In the genomic region with DNA sequence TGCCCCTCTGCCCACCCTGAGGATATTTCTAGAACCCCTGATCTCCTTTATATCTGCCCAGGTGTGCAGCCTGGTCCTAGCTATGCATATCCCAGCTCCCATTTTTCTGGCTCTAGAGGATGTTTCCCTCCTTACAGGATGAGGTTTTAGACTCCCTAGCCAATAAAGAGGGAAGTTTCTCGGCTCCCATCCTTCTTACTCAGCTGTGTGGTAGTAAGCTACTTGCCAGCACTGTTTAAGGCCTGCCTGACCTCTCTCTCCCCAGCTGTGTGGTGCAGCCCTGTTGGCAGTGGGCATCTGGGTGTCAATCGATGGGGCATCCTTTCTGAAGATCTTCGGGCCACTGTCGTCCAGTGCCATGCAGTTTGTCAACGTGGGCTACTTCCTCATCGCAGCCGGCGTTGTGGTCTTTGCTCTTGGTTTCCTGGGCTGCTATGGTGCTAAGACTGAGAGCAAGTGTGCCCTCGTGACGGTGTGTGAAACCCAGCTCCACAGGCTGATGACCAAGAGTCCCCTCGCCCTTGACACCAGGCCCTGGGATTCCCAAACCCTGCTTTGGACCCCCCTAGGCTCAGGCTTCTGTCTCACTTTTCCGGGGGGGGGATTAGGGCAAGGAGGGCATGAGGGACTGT, we compare ENCODE assay signal across 8 cellular contexts. TPM values are rescaled to one million over a fixed set of nuclear protein-coding genes. Genes with fewer than 3 reads are reported as not detected.
A peak's percentile ranks its signal among the peaks of the same experiment; 100 is the strongest.
DNase-seq lines count a peak whose midpoint lies in the region; ATAC-seq, FAIRE-seq and TF ChIP-seq lines count a peak whose summit lies in the region.

No MANE protein-coding gene starts in this region.

- no peak overlapping the region for H3K4me3 Mint-ChIP-seq in activated CD4-positive, alpha-beta T cell treated with anti-CD3 and anti-CD28 coated beads, Interleukin-2, amount 10 ng/mL, durations not matched to agents 24 days and 14 days

- no peak for TF ChIP-seq EP300 in HepG2 (IDR thresholded peaks at IDR 0.05; ENCODE audit: low read depth in 2 of 2, low read length in 2 of 2)
- no peak for TF ChIP-seq EP300 in HepG2 (CRISPR knock-in tag; IDR thresholded peaks at IDR 0.05; ENCODE audit: borderline replicate concordance)

- POLR2A ChIA-PET in HepG2 (lab: Yijun Ruan, JAX): interaction anchor here (1.2 to 3.3 kb wide), 6 partner anchors 9 to 63 kb away, joined by 3 to 24 read pairs (median 5); a partner anchor contains a TSS

- DNase-seq in activated CD4-positive, alpha-beta T cell treated with anti-CD3 and anti-CD28 coated beads, Interleukin-2, amount 10 ng/mL, durations not matched to agents 24 days and 14 days: no peak
- no peak for DNase-seq in activated CD4-positive, alpha-beta T cell treated with anti-CD3 and anti-CD28 coated beads, Interleukin-2, amount 50 U/mL, for 4 hours
- DNase-seq in SJSA1 (ENCODE audit: low read depth in 1 of 2, low spot score in 2 of 2) (no peak), HepG2 (ENCODE audit: low spot score) (no peak), thyroid gland (no peak), H54 (ENCODE audit: insufficient read length, low spot score) (no peak)

- intact Hi-C loops in activated CD4-positive, alpha-beta T cell treated with anti-CD3 and anti-CD28 coated beads, Interleukin-2, amount 10 ng/mL, durations not matched to agents 24 days and 14 days (cut with micrococcal nuclease): loop anchor here (2.0 kb wide), 1 partner anchor 39 kb away; no protein-coding TSS in a partner anchor
- intact Hi-C loops in HepG2 (cut with micrococcal nuclease; ENCODE audit: unreplicated experiment) (no loop called here), thyroid gland (cut with DNase I) (no loop called here)

- no peaks in the 10 kb centered on the region for H3K79me2 ChIP-seq in HepG2 (ENCODE audit: insufficient read depth, low read length)

- peaks cover 22% of the 10 kb centered on the region for H3K4me1 ChIP-seq in SJSA1 (replicated peaks)
- peaks cover 65% of the 10 kb centered on the region for H3K4me1 ChIP-seq in HepG2 (ENCODE audit: insufficient read depth, low read length)
- peaks cover 79 to 95% of the 10 kb centered on the region in 2 donors for H3K4me1 ChIP-seq in thyroid gland

- BruUV-seq in HepG2 (replicated peaks; lab: Mats Ljungman, UMichigan): no TSS peak

- no peak for TF ChIP-seq RAD21 in HepG2 (CRISPR knock-in tag; IDR thresholded peaks at IDR 0.05)

- H3K27me3 ChIP-seq in SJSA1 (replicated peaks) (no peaks in the 10 kb centered on the region), HepG2 (ENCODE audit: control insufficient read depth in 1 of 2, insufficient read depth in 2 of 2, low read length in 2 of 2) (no peaks in the 10 kb centered on the region), thyroid gland (no peaks in the 10 kb centered on the region)

- no peak overlapping the region for H3K9ac ChIP-seq in HepG2 (ENCODE audit: insufficient read depth, low read depth, low read length)

- no peaks in the 10 kb centered on the region for H3K9me3 Mint-ChIP-seq in activated CD4-positive, alpha-beta T cell treated with anti-CD3 and anti-CD28 coated beads, Interleukin-2, amount 10 ng/mL, durations not matched to agents 24 days and 14 days

- FAIRE-seq in HepG2 (lab: Jason Lieb, UNC) (no peak), H54 (lab: Jason Lieb, UNC) (no peak)

- H3K9me3 ChIP-seq in SJSA1 (replicated peaks): no peaks in the 10 kb centered on the region
- no peaks in the 10 kb centered on the region for H3K9me3 ChIP-seq in HepG2 (ENCODE audit: low read length)
- H3K9me3 ChIP-seq in thyroid gland: no peaks in the 10 kb centered on the region

- H3K27ac ChIP-seq in SJSA1 (peak overlapping the region; percentile 51), HepG2 (ENCODE audit: extremely low read length, insufficient read depth, low read length) (peak overlapping the region; percentile 71), thyroid gland (peak overlapping the region; percentile 91 to 98 (median 96))

- no peak for ATAC-seq in HepG2
- no peak for ATAC-seq in GM18498 (IDR thresholded peaks at IDR 0.05; ENCODE audit: unreplicated experiment)
- no peak for ATAC-seq in GM19328 (IDR thresholded peaks at IDR 0.05; ENCODE audit: unreplicated experiment)

- 96% methylated on average over 8 of the region's 12 CpGs for whole genome bisulfite sequencing in HepG2 (ENCODE audit: low lambda C conversion rate)
- 86% methylated on average over 5 to 6 of the region's 12 CpGs for WGBS in thyroid gland, 2 donors

- TF ChIP-seq CTCF in HepG2 (CRISPR knock-in tag; IDR thresholded peaks at IDR 0.05) (no peak), thyroid gland (IDR thresholded peaks at IDR 0.05) (no peak)

- peak overlapping the region; percentile 6 for H3K27ac Mint-ChIP-seq in activated CD4-positive, alpha-beta T cell treated with anti-CD3 and anti-CD28 coated beads, Interleukin-2, amount 10 ng/mL, durations not matched to agents 24 days and 14 days

- H3K36me3 ChIP-seq in SJSA1 (peaks cover 20% of the 10 kb centered on the region), HepG2 (replicated peaks in 1 of 2; ENCODE audit: control insufficient read depth in 1 of 2, insufficient read depth in 2 of 2, low read length in 2 of 2) (peaks cover 0 to 3% of the 10 kb centered on the region in 2 experiments; a peak in 1 of 5 replicates), thyroid gland (peaks cover 0 to under 1% of the 10 kb centered on the region in 2 donors)

- H3K27me3 Mint-ChIP-seq in activated CD4-positive, alpha-beta T cell treated with anti-CD3 and anti-CD28 coated beads, Interleukin-2, amount 10 ng/mL, durations not matched to agents 24 days and 14 days: no peaks in the 10 kb centered on the region

- in situ Hi-C loops in HepG2 (cut with HindIII; ENCODE audit: extremely low pct_ligation_motif_present, low pct_unique_long_range_greater_than_20kb): loop anchor here (5.0 kb wide), 1 partner anchor 38 kb away; no protein-coding TSS in a partner anchor

- H4K20me1 ChIP-seq in HepG2 (ENCODE audit: insufficient read depth, low read length): no peaks in the 10 kb centered on the region

- H3K4me1 Mint-ChIP-seq in activated CD4-positive, alpha-beta T cell treated with anti-CD3 and anti-CD28 coated beads, Interleukin-2, amount 10 ng/mL, durations not matched to agents 24 days and 14 days: peaks cover 17% of the 10 kb centered on the region

- peaks cover 6% of the 10 kb centered on the region for H3K36me3 Mint-ChIP-seq in activated CD4-positive, alpha-beta T cell treated with anti-CD3 and anti-CD28 coated beads, Interleukin-2, amount 10 ng/mL, durations not matched to agents 24 days and 14 days (ENCODE audit: low read depth)

- no peak for TF ChIP-seq POLR2A in HepG2 (IDR thresholded peaks at IDR 0.05; ENCODE audit: insufficient read depth in 1 of 2, low read depth in 2 of 2, low read length in 2 of 2)
- TF ChIP-seq POLR2A in thyroid gland (IDR thresholded peaks at IDR 0.05): no peak
- no peak for TF ChIP-seq POLR2A in H54 (IDR thresholded peaks at IDR 0.05; ENCODE audit: low read depth, low read length)

- H2AFZ ChIP-seq in HepG2 (ENCODE audit: low read length): no peak overlapping the region

- H3K4me3 ChIP-seq in SJSA1 (no peak overlapping the region), HepG2 (replicated peaks in 1 of 3; ENCODE audit: insufficient read depth in 1 of 3, low read depth in 2 of 3, low read length in 3 of 3) (peak overlapping the region in 1 of 3 experiments; percentile 20; a peak in 1 of 6 replicates), thyroid gland (replicated peaks in 1 of 3) (no peak overlapping the region)

- CTCF ChIA-PET in HepG2 (lab: Yijun Ruan, JAX; ENCODE audit: low intra/inter-chr PET ratio, low total read pairs): no interaction called here

- H3K4me2 ChIP-seq in HepG2 (ENCODE audit: low read depth, low read length): peak overlapping the region; percentile 59

RNA-seq across cellular contexts. Expression of a gene that starts 7.8 kb away (rescaled TPM):
- not detected in 2 replicates for total RNA-seq in activated CD4-positive, alpha-beta T cell treated with anti-CD3 and anti-CD28 coated beads, Interleukin-2, amount 10 ng/mL, durations not matched to agents 24 days and 14 days
- total RNA-seq in SJSA1 (2014; rRNA removed; shearing (Covaris generic)): not detected in 2 replicates
- total RNA-seq in HepG2 (2016; rRNA removed; fragmentation: Illumina TruSeq; extraction: Trizol) (not detected in 2 replicates), thyroid gland (not detected)
- not detected in 2 replicates for total RNA-seq in HepG2 (2016; cell fraction: cytosol; rRNA removed; fragmentation: Illumina TruSeq; extraction: Trizol; ENCODE audit: low read depth)
- total RNA-seq in HepG2 (2016; cell fraction: insoluble cytoplasmic fraction; rRNA removed; fragmentation: Illumina TruSeq; extraction: Trizol): not detected in 2 replicates
- not detected in 2 replicates for total RNA-seq in HepG2 (2016; cell fraction: membrane; rRNA removed; fragmentation: Illumina TruSeq; extraction: Trizol)
- not detected in 2 replicates for total RNA-seq in HepG2 (2016; cell fraction: nucleus; rRNA removed; fragmentation: Illumina TruSeq; extraction: Trizol)
- polyA plus RNA-seq in HepG2 (2011; rRNA removed): not detected in 2 replicates
- not detected in 2 replicates for polyA plus RNA-seq in HepG2 (2011; cell fraction: cytosol; rRNA removed)
- not detected in 2 replicates for polyA plus RNA-seq in HepG2 (2011; cell fraction: nucleus; rRNA removed)
- polyA plus RNA-seq in HepG2 (2012): not detected in 2 replicates
- not detected in 2 replicates for polyA plus RNA-seq in HepG2 (2016; cell fraction: cytosol; fragmentation: Illumina TruSeq; extraction: Trizol; ENCODE audit: low read depth)
- not detected in 2 replicates for polyA plus RNA-seq in HepG2 (2016; cell fraction: insoluble cytoplasmic fraction; fragmentation: Illumina TruSeq; extraction: Trizol; ENCODE audit: low read depth)
- polyA plus RNA-seq in HepG2 (2016; cell fraction: membrane; fragmentation: Illumina TruSeq; extraction: Trizol; ENCODE audit: low read depth): not detected in 2 replicates
- polyA plus RNA-seq in HepG2 (2016; cell fraction: nucleus; fragmentation: Illumina TruSeq; extraction: Trizol; ENCODE audit: insufficient read depth, low read depth): not detected in 2 replicates
- polyA minus RNA-seq in HepG2 (2011; rRNA and poly(A)+ RNA removed; ENCODE audit: low replicate concordance): not detected in 2 replicates
- polyA minus RNA-seq in HepG2 (2011; cell fraction: cytosol; rRNA and poly(A)+ RNA removed): not detected in 2 replicates
- polyA minus RNA-seq in HepG2 (2011; cell fraction: nucleus; rRNA and poly(A)+ RNA removed): not detected in 2 replicates

RNA-seq across cellular contexts. Expression of a gene that starts 9.2 kb away (rescaled TPM):
- total RNA-seq in activated CD4-positive, alpha-beta T cell treated with anti-CD3 and anti-CD28 coated beads, Interleukin-2, amount 10 ng/mL, durations not matched to agents 24 days and 14 days: not detected in 2 replicates
- total RNA-seq in SJSA1 (2014; rRNA removed; shearing (Covaris generic)): not detected in 2 replicates
- total RNA-seq in HepG2 (2016; rRNA removed; fragmentation: Illumina TruSeq; extraction: Trizol) (1.2 and 1.7 TPM in 2 replicates), thyroid gland (100 to 1,000 TPM in 2 of 4 donors, 10 to 100 TPM in 2; 61.2 to 154 (median 105) TPM)
- 1.0 and 1.2 TPM in 2 replicates for total RNA-seq in HepG2 (2016; cell fraction: cytosol; rRNA removed; fragmentation: Illumina TruSeq; extraction: Trizol; ENCODE audit: low read depth)
- 1.00 and 2.0 TPM in 2 replicates for total RNA-seq in HepG2 (2016; cell fraction: insoluble cytoplasmic fraction; rRNA removed; fragmentation: Illumina TruSeq; extraction: Trizol)
- 0.87 and 1.8 TPM in 2 replicates for total RNA-seq in HepG2 (2016; cell fraction: membrane; rRNA removed; fragmentation: Illumina TruSeq; extraction: Trizol)
- total RNA-seq in HepG2 (2016; cell fraction: nucleus; rRNA removed; fragmentation: Illumina TruSeq; extraction: Trizol): 1.2 and 2.3 TPM in 2 replicates
- 2.9 and 4.5 TPM in 2 replicates for polyA plus RNA-seq in HepG2 (2011; rRNA removed)
- polyA plus RNA-seq in HepG2 (2011; cell fraction: cytosol; rRNA removed): 4.0 and 5.3 TPM in 2 replicates
- 4.9 and 5.5 TPM in 2 replicates for polyA plus RNA-seq in HepG2 (2011; cell fraction: nucleus; rRNA removed)
- polyA plus RNA-seq in HepG2 (2012): 1.6 and 2.4 TPM in 2 replicates
- 0.80 and 1.7 TPM in 2 replicates for polyA plus RNA-seq in HepG2 (2016; cell fraction: cytosol; fragmentation: Illumina TruSeq; extraction: Trizol; ENCODE audit: low read depth)
- polyA plus RNA-seq in HepG2 (2016; cell fraction: insoluble cytoplasmic fraction; fragmentation: Illumina TruSeq; extraction: Trizol; ENCODE audit: low read depth): 1.6 and 2.5 TPM in 2 replicates
- 0.85 and 1.3 TPM in 2 replicates for polyA plus RNA-seq in HepG2 (2016; cell fraction: membrane; fragmentation: Illumina TruSeq; extraction: Trizol; ENCODE audit: low read depth)
- polyA plus RNA-seq in HepG2 (2016; cell fraction: nucleus; fragmentation: Illumina TruSeq; extraction: Trizol; ENCODE audit: insufficient read depth, low read depth): 5.9 and 6.2 TPM in 2 replicates
- polyA minus RNA-seq in HepG2 (2011; rRNA and poly(A)+ RNA removed; ENCODE audit: low replicate concordance): 8.7 and 82.7 TPM in 2 replicates
- polyA minus RNA-seq in HepG2 (2011; cell fraction: cytosol; rRNA and poly(A)+ RNA removed): 2.0 and 2.4 TPM in 2 replicates
- 3.3 and 4.5 TPM in 2 replicates for polyA minus RNA-seq in HepG2 (2011; cell fraction: nucleus; rRNA and poly(A)+ RNA removed)

RNA-seq across cellular contexts. Expression of a gene that starts 14.2 kb away (rescaled TPM):
- 75.1 and 83.0 TPM in 2 replicates for total RNA-seq in activated CD4-positive, alpha-beta T cell treated with anti-CD3 and anti-CD28 coated beads, Interleukin-2, amount 10 ng/mL, durations not matched to agents 24 days and 14 days
- 106 and 109 TPM in 2 replicates for total RNA-seq in SJSA1 (2014; rRNA removed; shearing (Covaris generic))
- total RNA-seq in HepG2 (2016; rRNA removed; fragmentation: Illumina TruSeq; extraction: Trizol) (25.5 and 33.9 TPM in 2 replicates), thyroid gland (10 to 100 TPM; 54.2 to 90.8 (median 79.3) TPM)
- total RNA-seq in HepG2 (2016; cell fraction: cytosol; rRNA removed; fragmentation: Illumina TruSeq; extraction: Trizol; ENCODE audit: low read depth): 16.0 and 17.5 TPM in 2 replicates
- 21.6 and 40.7 TPM in 2 replicates for total RNA-seq in HepG2 (2016; cell fraction: insoluble cytoplasmic fraction; rRNA removed; fragmentation: Illumina TruSeq; extraction: Trizol)
- 39.7 and 42.0 TPM in 2 replicates for total RNA-seq in HepG2 (2016; cell fraction: membrane; rRNA removed; fragmentation: Illumina TruSeq; extraction: Trizol)
- total RNA-seq in HepG2 (2016; cell fraction: nucleus; rRNA removed; fragmentation: Illumina TruSeq; extraction: Trizol): 33.0 and 37.8 TPM in 2 replicates
- polyA plus RNA-seq in HepG2 (2011; rRNA removed): 46.8 and 60.2 TPM in 2 replicates
- 45.3 and 46.5 TPM in 2 replicates for polyA plus RNA-seq in HepG2 (2011; cell fraction: cytosol; rRNA removed)
- polyA plus RNA-seq in HepG2 (2011; cell fraction: nucleus; rRNA removed): 90.5 and 95.3 TPM in 2 replicates
- polyA plus RNA-seq in HepG2 (2012): 26.4 and 33.1 TPM in 2 replicates
- polyA plus RNA-seq in HepG2 (2016; cell fraction: cytosol; fragmentation: Illumina TruSeq; extraction: Trizol; ENCODE audit: low read depth): 15.1 and 15.4 TPM in 2 replicates
- polyA plus RNA-seq in HepG2 (2016; cell fraction: insoluble cytoplasmic fraction; fragmentation: Illumina TruSeq; extraction: Trizol; ENCODE audit: low read depth): 20.8 and 21.4 TPM in 2 replicates
- polyA plus RNA-seq in HepG2 (2016; cell fraction: membrane; fragmentation: Illumina TruSeq; extraction: Trizol; ENCODE audit: low read depth): 32.6 and 33.3 TPM in 2 replicates
- polyA plus RNA-seq in HepG2 (2016; cell fraction: nucleus; fragmentation: Illumina TruSeq; extraction: Trizol; ENCODE audit: insufficient read depth, low read depth): 62.5 and 72.6 TPM in 2 replicates
- 56.2 and 61.9 TPM in 2 replicates for polyA minus RNA-seq in HepG2 (2011; rRNA and poly(A)+ RNA removed; ENCODE audit: low replicate concordance)
- polyA minus RNA-seq in HepG2 (2011; cell fraction: cytosol; rRNA and poly(A)+ RNA removed): 15.2 and 19.3 TPM in 2 replicates
- 26.4 and 33.8 TPM in 2 replicates for polyA minus RNA-seq in HepG2 (2011; cell fraction: nucleus; rRNA and poly(A)+ RNA removed)

RNA-seq across cellular contexts. Expression of a gene that starts 19.1 kb away (rescaled TPM):
- total RNA-seq in activated CD4-positive, alpha-beta T cell treated with anti-CD3 and anti-CD28 coated beads, Interleukin-2, amount 10 ng/mL, durations not matched to agents 24 days and 14 days: 0.12 and 0.21 TPM in 2 replicates
- total RNA-seq in SJSA1 (2014; rRNA removed; shearing (Covaris generic)): 0.41 and 1.2 TPM in 2 replicates
- 0.07 and 0.10 TPM in 2 replicates for total RNA-seq in HepG2 (2016; rRNA removed; fragmentation: Illumina TruSeq; extraction: Trizol)
- total RNA-seq in HepG2 (2016; cell fraction: cytosol; rRNA removed; fragmentation: Illumina TruSeq; extraction: Trizol; ENCODE audit: low read depth): 0.10 TPM in 1 of 2 replicates, not detected in the other
- 0.09 TPM in 1 of 2 replicates, not detected in the other for total RNA-seq in HepG2 (2016; cell fraction: insoluble cytoplasmic fraction; rRNA removed; fragmentation: Illumina TruSeq; extraction: Trizol)
- 0.10 and 0.19 TPM in 2 replicates for total RNA-seq in HepG2 (2016; cell fraction: membrane; rRNA removed; fragmentation: Illumina TruSeq; extraction: Trizol)
- not detected in 2 replicates for total RNA-seq in HepG2 (2016; cell fraction: nucleus; rRNA removed; fragmentation: Illumina TruSeq; extraction: Trizol)
- polyA plus RNA-seq in HepG2 (2011; rRNA removed): 0.05 and 0.09 TPM in 2 replicates
- 0.07 TPM in 1 of 2 replicates, not detected in the other for polyA plus RNA-seq in HepG2 (2011; cell fraction: cytosol; rRNA removed)
- 0.07 TPM in 1 of 2 replicates, not detected in the other for polyA plus RNA-seq in HepG2 (2011; cell fraction: nucleus; rRNA removed)
- polyA plus RNA-seq in HepG2 (2012): not detected in 2 replicates
- 0.09 TPM in 1 of 2 replicates, not detected in the other for polyA plus RNA-seq in HepG2 (2016; cell fraction: cytosol; fragmentation: Illumina TruSeq; extraction: Trizol; ENCODE audit: low read depth)
- polyA plus RNA-seq in HepG2 (2016; cell fraction: insoluble cytoplasmic fraction; fragmentation: Illumina TruSeq; extraction: Trizol; ENCODE audit: low read depth): 0.32 TPM in 1 of 2 replicates, not detected in the other
- polyA plus RNA-seq in HepG2 (2016; cell fraction: membrane; fragmentation: Illumina TruSeq; extraction: Trizol; ENCODE audit: low read depth): 0.09 TPM in 1 of 2 replicates, not detected in the other
- 0.24 TPM in 1 of 2 replicates, not detected in the other for polyA plus RNA-seq in HepG2 (2016; cell fraction: nucleus; fragmentation: Illumina TruSeq; extraction: Trizol; ENCODE audit: insufficient read depth, low read depth)
- polyA minus RNA-seq in HepG2 (2011; rRNA and poly(A)+ RNA removed; ENCODE audit: low replicate concordance): 0.20 TPM in 1 of 2 replicates, not detected in the other
- polyA minus RNA-seq in HepG2 (2011; cell fraction: cytosol; rRNA and poly(A)+ RNA removed): not detected in 2 replicates
- 0.26 and 0.37 TPM in 2 replicates for polyA minus RNA-seq in HepG2 (2011; cell fraction: nucleus; rRNA and poly(A)+ RNA removed)
- total RNA-seq in thyroid gland: 10 to 100 TPM; 30.5 to 47.4 (median 37.8) TPM

RNA-seq across cellular contexts. Expression of a gene that starts 51.6 kb away (rescaled TPM):
- total RNA-seq in activated CD4-positive, alpha-beta T cell treated with anti-CD3 and anti-CD28 coated beads, Interleukin-2, amount 10 ng/mL, durations not matched to agents 24 days and 14 days: 2.4 and 3.2 TPM in 2 replicates
- total RNA-seq in SJSA1 (2014; rRNA removed; shearing (Covaris generic)): 12.4 and 15.2 TPM in 2 replicates
- total RNA-seq in HepG2 (2016; rRNA removed; fragmentation: Illumina TruSeq; extraction: Trizol) (6.9 and 9.7 TPM in 2 replicates), thyroid gland (10 to 100 TPM; 16.0 to 36.2 (median 20.9) TPM)
- 7.4 and 9.6 TPM in 2 replicates for total RNA-seq in HepG2 (2016; cell fraction: cytosol; rRNA removed; fragmentation: Illumina TruSeq; extraction: Trizol; ENCODE audit: low read depth)
- 6.5 and 9.3 TPM in 2 replicates for total RNA-seq in HepG2 (2016; cell fraction: insoluble cytoplasmic fraction; rRNA removed; fragmentation: Illumina TruSeq; extraction: Trizol)
- total RNA-seq in HepG2 (2016; cell fraction: membrane; rRNA removed; fragmentation: Illumina TruSeq; extraction: Trizol): 6.5 and 6.9 TPM in 2 replicates
- total RNA-seq in HepG2 (2016; cell fraction: nucleus; rRNA removed; fragmentation: Illumina TruSeq; extraction: Trizol): 7.1 and 7.2 TPM in 2 replicates
- polyA plus RNA-seq in HepG2 (2011; rRNA removed): 0.31 and 0.37 TPM in 2 replicates
- polyA plus RNA-seq in HepG2 (2011; cell fraction: cytosol; rRNA removed): 0.13 and 0.38 TPM in 2 replicates
- polyA plus RNA-seq in HepG2 (2011; cell fraction: nucleus; rRNA removed): 0.28 and 0.32 TPM in 2 replicates
- 0.48 and 0.75 TPM in 2 replicates for polyA plus RNA-seq in HepG2 (2012)
- 0.50 and 0.64 TPM in 2 replicates for polyA plus RNA-seq in HepG2 (2016; cell fraction: cytosol; fragmentation: Illumina TruSeq; extraction: Trizol; ENCODE audit: low read depth)
- polyA plus RNA-seq in HepG2 (2016; cell fraction: insoluble cytoplasmic fraction; fragmentation: Illumina TruSeq; extraction: Trizol; ENCODE audit: low read depth): 7.1 and 8.3 TPM in 2 replicates
- 1.2 and 1.7 TPM in 2 replicates for polyA plus RNA-seq in HepG2 (2016; cell fraction: membrane; fragmentation: Illumina TruSeq; extraction: Trizol; ENCODE audit: low read depth)
- 4.5 and 5.8 TPM in 2 replicates for polyA plus RNA-seq in HepG2 (2016; cell fraction: nucleus; fragmentation: Illumina TruSeq; extraction: Trizol; ENCODE audit: insufficient read depth, low read depth)
- polyA minus RNA-seq in HepG2 (2011; rRNA and poly(A)+ RNA removed; ENCODE audit: low replicate concordance): 0.66 and 31.7 TPM in 2 replicates
- polyA minus RNA-seq in HepG2 (2011; cell fraction: cytosol; rRNA and poly(A)+ RNA removed): 0.26 and 1.1 TPM in 2 replicates
- 0.52 and 0.87 TPM in 2 replicates for polyA minus RNA-seq in HepG2 (2011; cell fraction: nucleus; rRNA and poly(A)+ RNA removed)

Comparison
In these comparisons a context has a peak if more than half of its experiments do, and no peak if none do; other contexts are left out.
1. RNA of a gene that starts 9.2 kb away (total RNA-seq): 61.2 to 154 TPM in thyroid gland; 0.87 to 2.3 TPM in HepG2, not detected in activated CD4-positive, alpha-beta T cell treated with anti-CD3 and anti-CD28 coated beads, Interleukin-2, amount 10 ng/mL, durations not matched to agents 24 days and 14 days and not detected in SJSA1; every median in the first group is over 10 times any median in the second.
2. Peak in every context shown above with its lines, with median percentiles within 50 percentile points of each other: H3K27ac ChIP-seq.